Comparison of ENCODE assay signal across 18 cellular contexts in genomic region chr9:1233568-1233967, GRCh38.
DNase-seq lines count a peak whose midpoint lies in the region; ATAC-seq, FAIRE-seq and TF ChIP-seq lines count a peak whose summit lies in the region.
"Had no signal": no experiment of that assay in that cellular context is flagged by ENCODE, and none has a peak within 500 bp of the region (broad histone marks: within the 10 kb centered on the region; RNA-seq: fewer than 3 reads in every experiment).

No MANE protein-coding gene starts in this region.

- H3K27me3 ChIP-seq in breast epithelium, result no peaks in the 10 kb centered on the region
- no peaks in the 10 kb centered on the region for H3K27me3 ChIP-seq in vagina
- H3K27me3 ChIP-seq: Peyer's patch had no signal

- no peaks in the 10 kb centered on the region for H3K36me3 Mint-ChIP-seq in MCF 10A (ENCODE audit: insufficient read depth, unreplicated experiment)

- H3K9me3 Mint-ChIP-seq in MCF 10A (ENCODE audit: unreplicated experiment), result no peaks in the 10 kb centered on the region

- TF ChIP-seq POLR2A in breast epithelium (IDR thresholded peaks at IDR 0.05), result no peak
- TF ChIP-seq POLR2A in vagina (IDR thresholded peaks at IDR 0.05), result no peak

- no peaks in the 10 kb centered on the region for H3K27me3 Mint-ChIP-seq in MCF 10A (ENCODE audit: insufficient read depth, unreplicated experiment)
- H3K27me3 Mint-ChIP-seq: B cell had no signal

- no peak overlapping the region for H3K27ac ChIP-seq in breast epithelium
- H3K27ac ChIP-seq in vagina, result no peak overlapping the region
- H3K27ac ChIP-seq: 22Rv1, Peyer's patch, SK-N-MC had no signal

- H3K4me3 ChIP-seq in breast epithelium (no peak overlapping the region), fibroblast of mammary gland (ENCODE audit: control insufficient read depth, low read depth, low read length) (no peak overlapping the region), vagina (no peak overlapping the region)
- H3K4me3 ChIP-seq: K562, Peyer's patch, SK-N-MC had no signal

- FAIRE-seq in GM19239 (lab: Jason Lieb, UNC), result no peak
- FAIRE-seq: K562 had no signal

- intact Hi-C loops in MCF 10A (cut with micrococcal nuclease) (no loop called here), breast epithelium (cut with DNase I; ENCODE audit: low total_unique reads) (no loop called here), vagina (cut with DNase I) (no loop called here)

- no peaks in the 10 kb centered on the region for H3K36me3 ChIP-seq in breast epithelium
- H3K36me3 ChIP-seq in vagina, result no peaks in the 10 kb centered on the region
- H3K36me3 ChIP-seq: Peyer's patch had no signal

- POLR2A ChIA-PET in MCF 10A (lab: Yijun Ruan, JAX), result interaction anchor here (1.2 kb wide), 1 partner anchor 781 kb away, joined by 3 read pairs; the partner anchor contains the start of gene SMARCA2

- CTCF ChIA-PET in MCF 10A (lab: Yijun Ruan, JAX), result interaction anchor here (0.6 kb wide), 1 partner anchor 98 kb away, joined by 3 read pairs; no protein-coding TSS in a partner anchor

- TF ChIP-seq CTCF in MCF 10A (IDR thresholded peaks at IDR 0.05; ENCODE audit: unreplicated experiment) (no peak), breast epithelium (IDR thresholded peaks at IDR 0.05) (no peak), fibroblast of mammary gland (conservative IDR thresholded peaks at IDR 0.05; ENCODE audit: control insufficient read depth, insufficient read depth, low read depth, low read length) (no peak), vagina (IDR thresholded peaks at IDR 0.05) (no peak)

- ATAC-seq in left lobe of liver, result peak; percentile 48
- ATAC-seq in HG03571 (IDR thresholded peaks at IDR 0.05; ENCODE audit: unreplicated experiment), result no peak
- ATAC-seq: K562, Right ventricle myocardium inferior had no signal

- H3K9me3 ChIP-seq in breast epithelium, result no peaks in the 10 kb centered on the region
- no peaks in the 10 kb centered on the region for H3K9me3 ChIP-seq in vagina
- H3K9me3 ChIP-seq: Peyer's patch had no signal

- no peak overlapping the region for H3K27ac Mint-ChIP-seq in MCF 10A (ENCODE audit: low read depth, unreplicated experiment)
- H3K27ac Mint-ChIP-seq: B cell had no signal

- H3K4me1 ChIP-seq in breast epithelium (no peaks in the 10 kb centered on the region), vagina (no peaks in the 10 kb centered on the region)
- H3K4me1 ChIP-seq: Peyer's patch had no signal

- no TSS peak for BruUV-seq in MCF 10A (replicated peaks; lab: Mats Ljungman, UMichigan)

- DNase-seq in MCF 10A (ENCODE audit: unreplicated experiment) (peak; percentile 59), breast epithelium (ENCODE audit: low spot score in 2 of 2) (no peak), fibroblast of mammary gland (ENCODE audit: low read depth) (peak; percentile 62), left lobe of liver (ENCODE audit: low spot score) (peak; percentile 55), mucosa of gallbladder (ENCODE audit: low spot score) (no peak), vagina (ENCODE audit: extremely low spot score in 2 of 2) (no peak), GM19239 (ENCODE audit: insufficient read length, low spot score) (no peak)
- DNase-seq: GDM1, GOT3, NCI-H1105, NCI-H2081, Peyer's patch had no signal

- no peak overlapping the region for H3K4me3 Mint-ChIP-seq in MCF 10A (ENCODE audit: unreplicated experiment)
- H3K4me3 Mint-ChIP-seq: B cell had no signal

- peaks cover 7% of the 10 kb centered on the region for H3K4me1 Mint-ChIP-seq in MCF 10A (ENCODE audit: insufficient read depth, unreplicated experiment)
- H3K4me1 Mint-ChIP-seq: B cell had no signal

Comparison
In these comparisons a context has a peak if more than half of its experiments do, and no peak if none do; other contexts are left out.
1. DNase-seq: peak in MCF 10A (single experiment), fibroblast of mammary gland (single experiment) and left lobe of liver (single experiment); none in breast epithelium (0 of 2), mucosa of gallbladder (single experiment), vagina (0 of 2) and GM19239 (single experiment).